ENCODE assay signal across 15 cellular contexts in the genomic region with DNA sequence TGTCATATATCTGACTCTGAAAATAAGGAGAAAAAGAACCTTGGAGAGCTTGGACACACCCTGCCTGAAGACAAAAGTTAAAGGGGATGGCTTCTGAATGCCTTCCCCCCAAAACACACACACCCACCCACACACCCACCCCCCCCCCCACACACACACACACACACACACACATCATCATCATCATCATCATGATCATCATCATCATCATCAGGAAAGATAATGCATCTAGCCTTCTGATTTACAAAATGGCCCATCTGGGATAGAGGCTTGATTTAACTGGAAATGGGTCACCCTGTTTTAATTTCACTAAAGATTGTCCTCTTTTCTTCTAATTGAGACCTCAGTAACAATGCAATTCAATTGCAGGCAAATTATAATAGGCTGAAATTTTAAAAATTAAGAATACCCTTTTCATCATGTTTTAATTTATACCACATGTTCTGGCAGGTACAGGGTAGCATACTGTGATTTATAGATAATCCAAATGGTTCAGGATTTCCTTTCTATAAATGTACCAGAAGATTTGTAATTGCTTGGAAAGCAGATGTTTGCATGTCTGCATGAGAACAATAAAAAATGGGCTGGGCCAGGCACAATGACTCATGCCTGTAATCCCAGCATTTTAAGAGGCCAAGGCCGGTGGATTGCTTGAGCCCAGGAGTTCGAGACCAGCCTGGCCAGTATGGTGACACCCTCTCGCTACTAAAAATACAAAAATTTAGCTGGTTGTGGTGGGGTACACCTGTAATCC. TPM values are rescaled to one million over a fixed set of nuclear protein-coding genes. Genes with fewer than 3 reads are reported as not detected.
DNase-seq lines count a peak whose midpoint lies in the region; ATAC-seq and TF ChIP-seq lines count a peak whose summit lies in the region.
"Had no signal": no experiment of that assay in that cellular context is flagged by ENCODE, and none has a peak within 500 bp of the region (broad histone marks: within the 10 kb centered on the region; RNA-seq: fewer than 3 reads in every experiment).

No MANE protein-coding gene starts in this region.

- TF ChIP-seq CTCF in AG10803 (conservative IDR thresholded peaks at IDR 0.05; ENCODE audit: low read length): no peak

- ATAC-seq in HG02870 (IDR thresholded peaks at IDR 0.05; ENCODE audit: unreplicated experiment): no peak
- ATAC-seq: psoas muscle had no signal

- DNase-seq in AG10803 (ENCODE audit: low read depth) (peak; percentile 88), HT1080 (ENCODE audit: low read depth) (peak; percentile 14), NCI-H2227 (lab: John Stamatoyannopoulos, UW; ENCODE audit: unreplicated experiment) (no peak), Kasumi-1 (lab: John Stamatoyannopoulos, UW) (no peak)
- no peak for DNase-seq in stimulated activated CD8-positive, alpha-beta memory T cell treated with anti-CD3 and anti-CD28 coated beads, Interleukin-4, amount 100 ng/mL, for 48 hours
- DNase-seq: activated naive CD8-positive, alpha-beta T cell treated with anti-CD3 and anti-CD28 coated beads for 36 hours; DMS79; NCI-H2171; psoas muscle; SW 1271 had no signal

- H3K27me3 ChIP-seq in layer of hippocampus (ENCODE audit: control insufficient read depth, insufficient read depth, low read length): no peaks in the 10 kb centered on the region
- H3K27me3 ChIP-seq: esophagus muscularis mucosa had no signal

- no peak overlapping the region for H3K4me3 ChIP-seq in AG10803 (ENCODE audit: low read length)
- H3K4me3 ChIP-seq: esophagus muscularis mucosa, psoas muscle had no signal

- peak overlapping the region; percentile 81 for H3K27ac ChIP-seq in cingulate gyrus (ENCODE audit: low read depth, low read length)
- H3K27ac ChIP-seq in layer of hippocampus (ENCODE audit: low read depth, low read length): peak overlapping the region; percentile 73
- H3K27ac ChIP-seq: esophagus muscularis mucosa, HL-60, psoas muscle had no signal

RNA-seq across cellular contexts. Expression of a gene that starts 56.5 kb away (rescaled TPM):
- total RNA-seq in HT1080 (2014; rRNA removed; shearing (Covaris generic)): 19.0 and 28.0 TPM in 2 replicates
- polyA plus RNA-seq in HT1080 (2015; cell fraction: cytosol; rRNA removed): 5.0 and 6.3 TPM in 2 replicates
- polyA plus RNA-seq in HT1080 (2015; cell fraction: nucleus; rRNA removed): 6.3 and 7.8 TPM in 2 replicates

Comparison
In these comparisons a context has a peak if more than half of its experiments do, and no peak if none do; other contexts are left out.
1. DNase-seq: peak in AG10803 (single experiment) and HT1080 (single experiment); none in NCI-H2227 (single experiment), stimulated activated CD8-positive, alpha-beta memory T cell treated with anti-CD3 and anti-CD28 coated beads, Interleukin-4, amount 100 ng/mL, for 48 hours (single experiment) and Kasumi-1 (0 of 2).